12 cellular contexts compared by ENCODE assay signal in the genomic region with DNA sequence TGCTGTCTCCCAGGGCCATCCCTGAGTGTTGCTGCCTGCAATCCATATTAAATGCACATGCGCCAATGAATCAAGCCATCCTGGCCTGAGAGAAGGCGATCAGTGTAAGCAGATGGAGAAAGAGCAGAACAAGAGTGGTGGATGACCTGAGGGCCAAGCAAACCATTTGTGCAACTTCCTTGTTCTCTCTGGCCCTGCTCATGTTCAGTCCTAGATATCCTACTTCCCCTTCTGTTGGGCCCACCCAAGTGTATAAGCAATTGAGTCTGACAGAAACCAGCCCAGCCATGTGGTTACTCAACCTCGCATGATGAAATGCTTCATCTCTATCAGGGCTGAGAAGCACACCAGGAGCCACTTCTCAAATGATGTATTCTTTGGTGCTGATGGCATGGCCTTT.
A peak's percentile ranks its signal among the peaks of the same experiment; 100 is the strongest.
DNase-seq lines count a peak whose midpoint lies in the region; ATAC-seq lines count a peak whose summit lies in the region.
"Had no signal": no experiment of that assay in that cellular context is flagged by ENCODE, and none has a peak within 500 bp of the region (broad histone marks: within the 10 kb centered on the region; RNA-seq: fewer than 3 reads in every experiment).

No MANE protein-coding gene starts in this region.

- ATAC-seq in GM19351 (IDR thresholded peaks at IDR 0.05; ENCODE audit: unreplicated experiment) (peak; percentile 31), GM21529 (IDR thresholded peaks at IDR 0.05; ENCODE audit: unreplicated experiment) (no peak)
- ATAC-seq: effector memory CD8-positive, alpha-beta T cell had no signal

- H3K27me3 Mint-ChIP-seq in activated CD4-positive, alpha-beta memory T cell treated with anti-CD3 and anti-CD28 coated beads, Interleukin-2, amount 10 ng/mL, durations not matched to agents 7 days and 5 days = peaks cover 4% of the 10 kb centered on the region
- H3K27me3 Mint-ChIP-seq: activated naive CD4-positive, alpha-beta T cell treated with anti-CD3 and anti-CD28 coated beads, Interleukin-2, amount 50 U/mL, for 24 hours; effector memory CD8-positive, alpha-beta T cell had no signal

- CTCF ChIA-PET in activated CD4-positive, alpha-beta memory T cell treated with anti-CD3 and anti-CD28 coated beads, Interleukin-2, amount 10 ng/mL, durations not matched to agents 7 days and 5 days (lab: Charles Lee) = interaction anchor here (0.5 kb wide), 1 partner anchor 381 kb away, joined by 3 read pairs; no protein-coding TSS in a partner anchor

- H3K36me3 Mint-ChIP-seq in activated CD4-positive, alpha-beta memory T cell treated with anti-CD3 and anti-CD28 coated beads, Interleukin-2, amount 10 ng/mL, durations not matched to agents 7 days and 5 days (ENCODE audit: low read depth) = peaks cover 49% of the 10 kb centered on the region
- H3K36me3 Mint-ChIP-seq: activated naive CD4-positive, alpha-beta T cell treated with anti-CD3 and anti-CD28 coated beads, Interleukin-2, amount 50 U/mL, for 24 hours had no signal

- intact Hi-C loops in head of caudate nucleus (cut with DNase I) = no loop called here

- H3K9me3 Mint-ChIP-seq in activated CD4-positive, alpha-beta memory T cell treated with anti-CD3 and anti-CD28 coated beads, Interleukin-2, amount 10 ng/mL, durations not matched to agents 7 days and 5 days = peaks cover 39% of the 10 kb centered on the region
- H3K9me3 Mint-ChIP-seq: activated naive CD4-positive, alpha-beta T cell treated with anti-CD3 and anti-CD28 coated beads, Interleukin-2, amount 50 U/mL, for 24 hours; effector memory CD8-positive, alpha-beta T cell had no signal

- no peak overlapping the region for H3K4me3 Mint-ChIP-seq in activated CD4-positive, alpha-beta memory T cell treated with anti-CD3 and anti-CD28 coated beads, Interleukin-2, amount 10 ng/mL, durations not matched to agents 7 days and 5 days
- H3K4me3 Mint-ChIP-seq: activated naive CD4-positive, alpha-beta T cell treated with anti-CD3 and anti-CD28 coated beads, Interleukin-2, amount 50 U/mL, for 24 hours had no signal

- POLR2A ChIA-PET in activated CD4-positive, alpha-beta memory T cell treated with anti-CD3 and anti-CD28 coated beads, Interleukin-2, amount 10 ng/mL, durations not matched to agents 7 days and 5 days (lab: Charles Lee) = interaction anchor here (3.7 kb wide), 1 partner anchor 14 kb away, joined by 20 read pairs; no protein-coding TSS in a partner anchor

- DNase-seq in NOMO-1 treated with DMSO at 0.1 percent for 48 hours (lab: John Stamatoyannopoulos, UW; ENCODE audit: unreplicated experiment) = peak; percentile 99
- DNase-seq in head of caudate nucleus = peak in 26 of 42 donors; percentile 11 to 67 (median 39)
- peak; percentile 34 for DNase-seq in putamen (ENCODE audit: low spot score)
- DNase-seq in NCI-H748 treated with DMSO at 0.1 percent for 48 hours (lab: John Stamatoyannopoulos, UW) = no peak
- DNase-seq in activated CD4-positive, alpha-beta memory T cell treated with anti-CD3 and anti-CD28 coated beads, Interleukin-2, amount 10 ng/mL, durations not matched to agents 7 days and 5 days = no peak
- DNase-seq in central memory CD4-positive, alpha-beta T cell = no peak
- DNase-seq: DND-41; effector memory CD8-positive, alpha-beta T cell; NCI-H524 had no signal

- no peak overlapping the region for H3K27ac Mint-ChIP-seq in activated CD4-positive, alpha-beta memory T cell treated with anti-CD3 and anti-CD28 coated beads, Interleukin-2, amount 10 ng/mL, durations not matched to agents 7 days and 5 days
- H3K27ac Mint-ChIP-seq: activated naive CD4-positive, alpha-beta T cell treated with anti-CD3 and anti-CD28 coated beads, Interleukin-2, amount 50 U/mL, for 24 hours had no signal

- peaks cover 63% of the 10 kb centered on the region for H3K4me1 Mint-ChIP-seq in activated CD4-positive, alpha-beta memory T cell treated with anti-CD3 and anti-CD28 coated beads, Interleukin-2, amount 10 ng/mL, durations not matched to agents 7 days and 5 days

Comparison
In these comparisons a context has a peak if more than half of its experiments do, and no peak if none do; other contexts are left out.
1. DNase-seq: peak in NOMO-1 treated with DMSO at 0.1 percent for 48 hours (single experiment), head of caudate nucleus (26 of 42) and putamen (single experiment); none in NCI-H748 treated with DMSO at 0.1 percent for 48 hours (single experiment), activated CD4-positive, alpha-beta memory T cell treated with anti-CD3 and anti-CD28 coated beads, Interleukin-2, amount 10 ng/mL, durations not matched to agents 7 days and 5 days (single experiment) and central memory CD4-positive, alpha-beta T cell (single experiment).